In the genomic region with DNA sequence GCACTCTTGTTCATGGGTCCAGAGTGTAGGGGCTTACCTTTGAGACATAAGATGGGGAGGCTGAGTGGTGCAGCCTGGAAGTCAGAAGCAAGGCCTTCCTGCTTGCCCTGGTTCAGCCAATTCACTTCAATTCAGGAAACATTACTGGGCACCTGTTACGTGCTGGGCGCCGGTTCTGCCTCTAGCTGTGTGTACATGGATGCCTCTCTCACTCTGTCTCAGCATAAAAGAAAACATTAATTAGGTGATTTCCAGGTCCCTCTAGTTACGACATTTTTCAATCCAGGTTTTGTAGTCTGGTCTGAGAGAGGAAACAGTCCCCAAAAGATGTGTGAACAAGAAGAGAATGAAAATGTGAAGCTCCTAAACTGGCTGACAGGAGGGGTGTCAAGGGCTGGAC, we compare ENCODE assay signal across 20 cellular contexts. TPM values are rescaled to one million over a fixed set of nuclear protein-coding genes. Genes with fewer than 3 reads are reported as not detected.
"Had no signal": no experiment of that assay in that cellular context is flagged by ENCODE, and none has a peak within 500 bp of the region (broad histone marks: within the 10 kb centered on the region; RNA-seq: fewer than 3 reads in every experiment).

No MANE protein-coding gene starts in this region.

- ATAC-seq: effector memory CD8-positive, alpha-beta T cell; gastrocnemius medialis had no signal

- H3K27me3 ChIP-seq: esophagus muscularis mucosa, gastrocnemius medialis, heart right ventricle, neutrophil, ovary, right atrium auricular region, sigmoid colon, suprapubic skin, thyroid gland had no signal

- H3K4me1 ChIP-seq: gastrocnemius medialis, heart right ventricle, right atrium auricular region, thyroid gland had no signal

- H3K27ac ChIP-seq: epithelial cell of prostate, esophagus muscularis mucosa, gastrocnemius medialis, heart right ventricle, neutrophil, ovary, right atrium auricular region, sigmoid colon, skin epidermis, suprapubic skin, thyroid gland had no signal

- H3K36me3 ChIP-seq: esophagus muscularis mucosa, gastrocnemius medialis, heart right ventricle, neutrophil, ovary, right atrium auricular region, sigmoid colon, suprapubic skin, thyroid gland had no signal

- H3K4me3 ChIP-seq: esophagus muscularis mucosa, gastrocnemius medialis, heart right ventricle, ovary, right atrium auricular region, sigmoid colon, skin epidermis, suprapubic skin, thyroid gland had no signal

- H3K9me3 ChIP-seq: esophagus muscularis mucosa, gastrocnemius medialis, heart right ventricle, neutrophil, ovary, right atrium auricular region, sigmoid colon, suprapubic skin, thyroid gland had no signal

- DNase-seq: effector memory CD8-positive, alpha-beta T cell; gastrocnemius medialis; heart right ventricle; hypothalamus; kidney glomerular epithelial cell; mesendoderm; naive B cell; ovary; sigmoid colon; stimulated activated CD4-positive, alpha-beta T cell treated with anti-CD3 and anti-CD28 coated beads, Interleukin-2, amount 100 ng/mL, for 24 hours; stimulated activated CD4-positive, alpha-beta T cell treated with anti-CD3 and anti-CD28 coated beads, Interleukin-4, amount 100 ng/mL, for 4 hours; stimulated activated naive CD4-positive, alpha-beta T cell treated with Interleukin-2 at 50 U/mL for 16 hours; thyroid gland had no signal

RNA-seq across cellular contexts. Expression of gene RTP1, which starts 1.2 kb away (rescaled TPM):
- polyA plus RNA-seq: heart right ventricle, liver, ovary had no signal
